11 cellular contexts compared by ENCODE assay signal in the genomic region with DNA sequence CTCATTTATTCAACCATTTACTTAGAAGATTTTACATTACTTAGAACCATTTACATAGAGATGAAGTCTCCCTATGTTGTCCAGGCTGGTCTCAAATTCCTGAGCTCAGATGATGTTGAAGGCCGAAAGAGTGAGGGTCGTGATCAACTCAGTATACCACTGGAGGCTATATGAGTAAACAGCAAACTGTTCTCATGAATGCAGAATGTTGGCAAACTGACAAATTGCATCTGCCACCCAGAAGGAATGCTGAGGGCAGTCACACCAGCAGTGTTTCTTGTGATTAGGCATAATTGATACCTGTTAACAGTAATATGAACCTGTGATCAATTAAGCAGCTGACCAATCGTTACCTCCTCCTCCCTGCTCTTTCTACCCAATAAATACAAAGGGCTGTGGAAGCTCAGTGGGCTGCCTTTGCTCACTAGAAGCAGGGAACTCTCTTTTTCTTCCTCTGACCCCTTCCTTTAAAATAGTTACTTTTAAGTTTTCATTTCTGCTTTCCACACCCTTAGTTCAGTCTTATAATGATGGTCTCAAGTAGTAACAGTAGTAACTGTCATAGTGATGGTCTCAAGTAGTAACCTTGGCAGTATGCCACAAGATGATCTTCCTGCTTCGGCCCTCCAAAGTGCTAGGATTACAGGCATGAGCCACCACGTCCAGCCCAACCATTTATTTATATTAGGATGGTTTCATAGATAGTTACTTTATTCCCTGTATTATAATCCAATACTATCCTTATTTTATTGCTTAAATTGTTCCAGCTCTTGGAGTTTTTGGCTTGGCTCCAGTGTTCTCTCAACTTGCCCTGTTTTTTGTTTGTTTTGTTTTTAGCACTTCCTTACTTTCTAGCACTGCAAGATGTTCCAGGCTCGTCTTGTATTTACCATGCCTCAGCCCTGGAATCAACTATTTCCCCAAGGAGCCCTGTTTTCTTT. TPM values are rescaled to one million over a fixed set of nuclear protein-coding genes. Genes with fewer than 3 reads are reported as not detected.
A peak's percentile ranks its signal among the peaks of the same experiment; 100 is the strongest.
DNase-seq lines count a peak whose midpoint lies in the region; ATAC-seq and TF ChIP-seq lines count a peak whose summit lies in the region.
"Had no signal": no experiment of that assay in that cellular context is flagged by ENCODE, and none has a peak within 500 bp of the region (broad histone marks: within the 10 kb centered on the region; RNA-seq: fewer than 3 reads in every experiment).

No MANE protein-coding gene starts in this region.

- no peak for TF ChIP-seq CTCF in Calu3 (IDR thresholded peaks at IDR 0.05; ENCODE audit: unreplicated experiment)
- no peak for TF ChIP-seq CTCF in epithelial cell of esophagus (IDR thresholded peaks at IDR 0.05; ENCODE audit: insufficient read depth, low read depth, low read length, missing control alignments)

- intact Hi-C loops in Calu3 (cut with micrococcal nuclease; ENCODE audit: unreplicated experiment) = loop anchor here (5.0 kb wide), 2 partner anchors 35 to 55 kb away; no protein-coding TSS in a partner anchor

- peak overlapping the region; percentile 31 for H3K4me3 Mint-ChIP-seq in Calu3 (ENCODE audit: low read depth, unreplicated experiment)
- H3K4me3 Mint-ChIP-seq in naive B cell = peak overlapping the region in 1 of 8 donors; percentile 6
- H3K4me3 Mint-ChIP-seq in activated naive CD4-positive, alpha-beta T cell treated with anti-CD3 and anti-CD28 coated beads, Interleukin-2, amount 10 ng/mL, durations not matched to agents 7 days and 5 days = no peak overlapping the region

- no peak for DNase-seq in Calu3
- peak; percentile 43 for DNase-seq in NCI-H2227 (lab: John Stamatoyannopoulos, UW; ENCODE audit: unreplicated experiment)
- peak; percentile 75 for DNase-seq in epithelial cell of esophagus (ENCODE audit: low read depth)
- DNase-seq in naive B cell = peak; percentile 3
- no peak for DNase-seq in activated naive CD4-positive, alpha-beta T cell treated with anti-CD3 and anti-CD28 coated beads, Interleukin-2, amount 10 ng/mL, durations not matched to agents 7 days and 5 days
- DNase-seq in COR-L47 (lab: John Stamatoyannopoulos, UW) = no peak
- DNase-seq: GF-D8; kidney glomerular epithelial cell; NK-92 treated with Interleukin-12 subunit alpha and Interleukin-12 subunit beta, amount 100 ng/mL, for 24 hours had no signal

- H3K27me3 Mint-ChIP-seq in Calu3 (ENCODE audit: unreplicated experiment) (no peaks in the 10 kb centered on the region), naive B cell (no peaks in the 10 kb centered on the region)
- H3K27me3 Mint-ChIP-seq in activated naive CD4-positive, alpha-beta T cell treated with anti-CD3 and anti-CD28 coated beads, Interleukin-2, amount 10 ng/mL, durations not matched to agents 7 days and 5 days = no peaks in the 10 kb centered on the region

- BruUV-seq in Calu3 (replicated peaks; lab: Mats Ljungman, UMichigan) = no TSS peak

- ATAC-seq in naive B cell (ENCODE audit: low read depth in 2 of 2) (no peak), GM21619 (IDR thresholded peaks at IDR 0.05; ENCODE audit: unreplicated experiment) (no peak), GM21737 (IDR thresholded peaks at IDR 0.05; ENCODE audit: unreplicated experiment) (no peak)

- H3K9me3 Mint-ChIP-seq in Calu3 (ENCODE audit: low read depth, unreplicated experiment) (no peaks in the 10 kb centered on the region), naive B cell (no peaks in the 10 kb centered on the region)
- no peaks in the 10 kb centered on the region for H3K9me3 Mint-ChIP-seq in activated naive CD4-positive, alpha-beta T cell treated with anti-CD3 and anti-CD28 coated beads, Interleukin-2, amount 10 ng/mL, durations not matched to agents 7 days and 5 days

- peak overlapping the region; percentile 92 for H3K27ac Mint-ChIP-seq in Calu3 (ENCODE audit: unreplicated experiment)
- H3K27ac Mint-ChIP-seq in naive B cell = peak overlapping the region in 2 of 6 donors; percentile 55 to 83
- no peak overlapping the region for H3K27ac Mint-ChIP-seq in activated naive CD4-positive, alpha-beta T cell treated with anti-CD3 and anti-CD28 coated beads, Interleukin-2, amount 10 ng/mL, durations not matched to agents 7 days and 5 days

- CTCF ChIA-PET in Calu3 (lab: Charles Lee) = interaction anchor here (1.5 kb wide), 1 partner anchor 11 kb away, joined by 3 read pairs; no protein-coding TSS in a partner anchor
- CTCF ChIA-PET in activated naive CD4-positive, alpha-beta T cell treated with anti-CD3 and anti-CD28 coated beads, Interleukin-2, amount 10 ng/mL, durations not matched to agents 7 days and 5 days (lab: Charles Lee) = no interaction called here

- H3K4me1 Mint-ChIP-seq in Calu3 (ENCODE audit: low read depth, unreplicated experiment) (peaks cover 79% of the 10 kb centered on the region), naive B cell (peaks cover 10 to 24% (median 13%) of the 10 kb centered on the region in 3 donors)
- H3K4me1 Mint-ChIP-seq in activated naive CD4-positive, alpha-beta T cell treated with anti-CD3 and anti-CD28 coated beads, Interleukin-2, amount 10 ng/mL, durations not matched to agents 7 days and 5 days = peaks cover 2% of the 10 kb centered on the region

- no peak overlapping the region for H3K4me3 ChIP-seq in epithelial cell of esophagus (ENCODE audit: low read length)

- H3K36me3 Mint-ChIP-seq in Calu3 (ENCODE audit: insufficient read depth, unreplicated experiment) (peaks cover 25% of the 10 kb centered on the region), naive B cell (no peaks in the 10 kb centered on the region)
- H3K36me3 Mint-ChIP-seq in activated naive CD4-positive, alpha-beta T cell treated with anti-CD3 and anti-CD28 coated beads, Interleukin-2, amount 10 ng/mL, durations not matched to agents 7 days and 5 days = no peaks in the 10 kb centered on the region

RNA-seq across cellular contexts. Expression of a gene that starts 25.8 kb away (rescaled TPM):
- 48.9 and 67.6 TPM in 2 replicates for total RNA-seq in Calu3 (2022)
- 1 to 10 TPM in 4 of 6 donors, under 1 TPM in 2; 0.48 to 2.1 (median 1.5) TPM for polyA plus RNA-seq in naive B cell (ENCODE audit: low read depth in 6 of 6)

Comparison
In these comparisons a context has a peak if more than half of its experiments do, and no peak if none do; other contexts are left out.
1. DNase-seq: peak in NCI-H2227 (single experiment), epithelial cell of esophagus (single experiment) and naive B cell (single experiment); none in Calu3 (single experiment), activated naive CD4-positive, alpha-beta T cell treated with anti-CD3 and anti-CD28 coated beads, Interleukin-2, amount 10 ng/mL, durations not matched to agents 7 days and 5 days (single experiment) and COR-L47 (single experiment).